Comparison of ENCODE assay signal across 8 cellular contexts in the genomic region with DNA sequence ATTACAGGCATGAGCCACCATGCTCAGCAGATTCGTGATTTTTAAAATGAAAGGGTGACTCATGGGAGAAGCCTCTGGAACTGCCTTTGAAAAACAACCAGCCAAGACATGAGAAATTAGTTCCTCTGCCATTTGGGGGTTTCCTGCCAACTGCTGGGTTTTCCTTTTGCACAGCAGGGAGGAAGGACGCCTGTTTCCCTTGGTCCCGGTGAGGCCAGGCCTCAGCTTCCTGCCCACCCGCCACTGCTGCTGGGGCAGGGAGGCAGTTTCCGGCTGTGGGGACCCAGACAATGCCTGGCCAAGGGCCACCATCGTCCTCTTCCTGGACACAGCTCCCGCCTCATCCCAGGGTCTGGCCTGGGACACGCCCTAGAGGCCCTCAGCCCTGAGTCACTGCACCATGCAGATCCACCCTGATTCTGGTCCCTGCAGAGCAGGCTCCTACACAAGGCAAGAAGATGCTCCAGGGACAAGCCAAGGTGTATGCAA. TPM values are rescaled to one million over a fixed set of nuclear protein-coding genes. Genes with fewer than 3 reads are reported as not detected.
DNase-seq lines count a peak whose midpoint lies in the region; ATAC-seq and TF ChIP-seq lines count a peak whose summit lies in the region.

No MANE protein-coding gene starts in this region.

- peaks cover 1% of the 10 kb centered on the region for H3K36me3 Mint-ChIP-seq in activated CD8-positive, alpha-beta memory T cell treated with anti-CD3 and anti-CD28 coated beads, Interleukin-2, amount 10 ng/mL, durations not matched to agents 7 days and 5 days
- peaks cover 16% of the 10 kb centered on the region for H3K36me3 Mint-ChIP-seq in activated B cell treated with CpG ODN at 0.5 μM for 24 hours (ENCODE audit: low read depth)

- peak overlapping the region; percentile 57 for H3K27ac Mint-ChIP-seq in activated CD8-positive, alpha-beta memory T cell treated with anti-CD3 and anti-CD28 coated beads, Interleukin-2, amount 10 ng/mL, durations not matched to agents 7 days and 5 days
- H3K27ac Mint-ChIP-seq in activated B cell treated with CpG ODN at 0.5 μM for 24 hours = peak overlapping the region; percentile 30

- intact Hi-C loops in activated B cell treated with CpG ODN at 0.5 μM for 24 hours (cut with micrococcal nuclease) = no loop called here
- intact Hi-C loops in sciatic nerve (cut with DNase I) = no loop called here
- intact Hi-C loops in posterior cingulate gyrus (cut with DNase I) = no loop called here

- POLR2A ChIA-PET in activated B cell treated with CpG ODN at 0.5 μM for 24 hours (lab: Charles Lee) = interaction anchor here (0.8 to 1.6 kb wide), 2 partner anchors 9 to 10 kb away, joined by 5 read pairs; a partner anchor contains a TSS

- ATAC-seq in activated CD8-positive, alpha-beta memory T cell treated with anti-CD3 and anti-CD28 coated beads, Interleukin-2, amount 10 ng/mL, durations not matched to agents 7 days and 5 days = no peak
- ATAC-seq in activated B cell treated with CpG ODN at 0.5 μM for 24 hours (ENCODE audit: low read depth) (no peak), sciatic nerve (peak; percentile 41)

- DNase-seq in activated CD8-positive, alpha-beta memory T cell treated with anti-CD3 and anti-CD28 coated beads, Interleukin-2, amount 10 ng/mL, durations not matched to agents 7 days and 5 days = no peak
- DNase-seq in activated CD8-positive, alpha-beta memory T cell treated with anti-CD3 and anti-CD28 coated beads, Interleukin-2, amount 50 U/mL, for 4 hours = no peak
- no peak for DNase-seq in activated B cell treated with CpG ODN at 0.5 μM for 24 hours
- DNase-seq in fibroblast of the conjunctiva (ENCODE audit: low read depth) = peak; percentile 52
- DNase-seq in sciatic nerve (ENCODE audit: low spot score) = peak; percentile 82
- DNase-seq in SKM-1 (lab: John Stamatoyannopoulos, UW; ENCODE audit: unreplicated experiment) = no peak
- no peak for DNase-seq in posterior cingulate gyrus
- DNase-seq in COLO668 (lab: John Stamatoyannopoulos, UW; ENCODE audit: unreplicated experiment) = no peak

- no peak for TF ChIP-seq CTCF in activated B cell treated with CpG ODN at 0.5 μM for 24 hours (IDR thresholded peaks at IDR 0.05)

- peaks cover 47% of the 10 kb centered on the region for H3K4me1 Mint-ChIP-seq in activated CD8-positive, alpha-beta memory T cell treated with anti-CD3 and anti-CD28 coated beads, Interleukin-2, amount 10 ng/mL, durations not matched to agents 7 days and 5 days
- H3K4me1 Mint-ChIP-seq in activated B cell treated with CpG ODN at 0.5 μM for 24 hours = peaks cover 42% of the 10 kb centered on the region

- H3K27me3 Mint-ChIP-seq in activated CD8-positive, alpha-beta memory T cell treated with anti-CD3 and anti-CD28 coated beads, Interleukin-2, amount 10 ng/mL, durations not matched to agents 7 days and 5 days = no peaks in the 10 kb centered on the region
- no peaks in the 10 kb centered on the region for H3K27me3 Mint-ChIP-seq in activated B cell treated with CpG ODN at 0.5 μM for 24 hours

- H3K4me3 Mint-ChIP-seq in activated CD8-positive, alpha-beta memory T cell treated with anti-CD3 and anti-CD28 coated beads, Interleukin-2, amount 10 ng/mL, durations not matched to agents 7 days and 5 days = no peak overlapping the region
- H3K4me3 Mint-ChIP-seq in activated B cell treated with CpG ODN at 0.5 μM for 24 hours = no peak overlapping the region

- CTCF ChIA-PET in activated CD8-positive, alpha-beta memory T cell treated with anti-CD3 and anti-CD28 coated beads, Interleukin-2, amount 10 ng/mL, durations not matched to agents 7 days and 5 days (lab: Charles Lee) = interaction anchor here (1.1 to 9.9 kb wide), 3 partner anchors 8 to 229 kb away, joined by 3 to 159 read pairs (median 4); a partner anchor contains a TSS
- CTCF ChIA-PET in activated B cell treated with CpG ODN at 0.5 μM for 24 hours (lab: Charles Lee) = no interaction called here

- H3K9me3 Mint-ChIP-seq in activated CD8-positive, alpha-beta memory T cell treated with anti-CD3 and anti-CD28 coated beads, Interleukin-2, amount 10 ng/mL, durations not matched to agents 7 days and 5 days (ENCODE audit: low read depth) = no peaks in the 10 kb centered on the region
- H3K9me3 Mint-ChIP-seq in activated B cell treated with CpG ODN at 0.5 μM for 24 hours = no peaks in the 10 kb centered on the region

RNA-seq across cellular contexts. Expression of a gene that starts 10.2 kb away (rescaled TPM):
- total RNA-seq in activated CD8-positive, alpha-beta memory T cell treated with anti-CD3 and anti-CD28 coated beads, Interleukin-2, amount 10 ng/mL, durations not matched to agents 7 days and 5 days = 10 to 100 TPM; 14.4 to 22.9 TPM
- total RNA-seq in activated B cell treated with CpG ODN at 0.5 μM for 24 hours = 18.2 and 21.1 TPM in 2 replicates
- total RNA-seq in sciatic nerve = 95.5 TPM

RNA-seq across cellular contexts. Expression of a gene that starts 40.1 kb away (rescaled TPM):
- 10 to 100 TPM; 46.6 to 50.4 TPM for total RNA-seq in activated CD8-positive, alpha-beta memory T cell treated with anti-CD3 and anti-CD28 coated beads, Interleukin-2, amount 10 ng/mL, durations not matched to agents 7 days and 5 days
- 60.4 and 83.4 TPM in 2 replicates for total RNA-seq in activated B cell treated with CpG ODN at 0.5 μM for 24 hours
- 37.0 TPM for total RNA-seq in sciatic nerve

Comparison
In these comparisons a context has a peak if more than half of its experiments do, and no peak if none do; other contexts are left out.
1. DNase-seq: peak in fibroblast of the conjunctiva (single experiment) and sciatic nerve (single experiment); none in activated CD8-positive, alpha-beta memory T cell treated with anti-CD3 and anti-CD28 coated beads, Interleukin-2, amount 10 ng/mL, durations not matched to agents 7 days and 5 days (single experiment), activated CD8-positive, alpha-beta memory T cell treated with anti-CD3 and anti-CD28 coated beads, Interleukin-2, amount 50 U/mL, for 4 hours (single experiment), activated B cell treated with CpG ODN at 0.5 μM for 24 hours (single experiment), SKM-1 (single experiment), posterior cingulate gyrus (0 of 10) and COLO668 (single experiment).